Comparison of ENCODE assay signal across 26 cellular contexts in the genomic region with DNA sequence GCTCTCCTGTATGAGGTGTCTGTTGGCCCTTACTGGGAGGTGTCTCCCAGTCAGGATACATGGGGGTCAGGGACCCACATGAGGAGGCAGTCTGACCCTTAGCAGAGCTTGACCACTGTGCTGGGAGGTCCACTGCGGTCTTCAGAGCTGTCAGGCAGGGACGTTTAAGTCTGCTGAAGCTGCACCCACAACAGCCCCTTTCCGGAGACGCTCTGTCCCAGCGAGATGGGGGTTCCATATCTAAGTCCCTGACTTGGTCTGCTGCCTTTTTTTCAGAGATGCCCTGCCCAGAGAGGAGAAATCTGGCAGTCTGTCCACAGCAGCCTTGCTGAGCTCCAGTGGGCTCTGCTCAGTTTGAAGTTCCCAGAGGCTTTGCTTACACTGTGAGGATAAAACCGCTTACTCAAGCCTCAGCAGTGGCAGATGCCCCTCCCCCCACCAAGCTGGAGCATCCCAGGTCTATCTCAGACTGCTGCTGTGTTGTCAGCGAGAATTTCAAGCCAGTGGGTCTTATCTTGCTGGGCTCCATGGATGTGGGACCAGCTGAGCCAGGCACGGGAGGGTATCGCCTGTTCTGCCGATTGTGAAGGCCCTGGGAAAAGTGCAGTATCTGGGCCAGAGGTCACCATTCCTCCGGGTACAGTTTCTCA. TPM values are rescaled to one million over a fixed set of nuclear protein-coding genes. Genes with fewer than 3 reads are reported as not detected.
A peak's percentile ranks its signal among the peaks of the same experiment; 100 is the strongest.
DNase-seq lines count a peak whose midpoint lies in the region; ATAC-seq lines count a peak whose summit lies in the region.
"Had no signal": no experiment of that assay in that cellular context is flagged by ENCODE, and none has a peak within 500 bp of the region (broad histone marks: within the 10 kb centered on the region; RNA-seq: fewer than 3 reads in every experiment).

No MANE protein-coding gene starts in this region.

- no peak overlapping the region for H3K23ac ChIP-seq in neuronal stem cell (ENCODE audit: low read depth, low read length, poor library complexity)

- no peak overlapping the region for H2AK5ac ChIP-seq in neuronal stem cell (ENCODE audit: low read depth, low read length)

- peaks cover 0 to 8% of the 10 kb centered on the region in 2 donors for H3K4me1 ChIP-seq in neuronal stem cell (ENCODE audit: control insufficient read depth in 2 of 2, insufficient read depth in 1 of 2, low read depth in 1 of 2, low read length in 2 of 2)
- H3K4me1 ChIP-seq: Caco-2 had no signal

- H4K8ac ChIP-seq in neuronal stem cell (ENCODE audit: low read depth, low read length), result no peak overlapping the region

- H3K4ac ChIP-seq in neuronal stem cell (ENCODE audit: low read length), result no peak overlapping the region

- peak overlapping the region; percentile 16 for H2AFZ ChIP-seq in neuronal stem cell (ENCODE audit: low read length)

- H3K27ac ChIP-seq in neuronal stem cell (replicated peaks; ENCODE audit: low read length), result no peak overlapping the region
- H3K27ac ChIP-seq: 22Rv1, C4-2B, KMS-11 had no signal

- H3K9ac ChIP-seq in neuronal stem cell (ENCODE audit: low read depth, low read length, poor library complexity), result no peak overlapping the region
- H3K9ac ChIP-seq: KMS-11, SK-N-SH had no signal

- no peak overlapping the region for H3K4me2 ChIP-seq in neuronal stem cell (ENCODE audit: insufficient read depth, low read length, poor library complexity, severe bottlenecking)
- H3K4me2 ChIP-seq: KMS-11, SK-N-SH had no signal

- H2BK12ac ChIP-seq in neuronal stem cell (ENCODE audit: low read length), result no peak overlapping the region

- no peak overlapping the region for H3K4me3 Mint-ChIP-seq in activated T-helper 2 cell treated with anti-CD3 and anti-CD28 coated beads, Interferon-gamma antibody, Interleukin-2, Interleukin-4, amounts not matched to agents 10 μg/mL and 5 μg/mL and 100 μg/mL, durations not matched to agents 14 hours and 24 hours and 36 hours (ENCODE audit: low read depth)
- H3K4me3 Mint-ChIP-seq: B cell; CD8-positive, alpha-beta T cell; IgD-negative memory B cell had no signal

- DNase-seq in NCI-H2227 (lab: John Stamatoyannopoulos, UW; ENCODE audit: unreplicated experiment) (peak; percentile 2), NCI-H2227 treated with DMSO at 0.1 percent for 48 hours (lab: John Stamatoyannopoulos, UW) (no peak), ecto neural progenitor cell (ENCODE audit: low spot score) (peak; percentile 58), islet precursor cell (peak; percentile 53), neuronal stem cell (ENCODE audit: low spot score) (peak; percentile 15), left lobe of liver (ENCODE audit: low spot score) (no peak), hepatic stellate cell (ENCODE audit: low spot score) (no peak)
- DNase-seq in activated T-helper 2 cell treated with anti-CD3 and anti-CD28 coated beads, Interferon-gamma antibody, Interleukin-2, Interleukin-4, amounts not matched to agents 10 μg/mL and 5 μg/mL and 100 μg/mL, durations not matched to agents 14 hours and 24 hours and 36 hours (ENCODE audit: low spot score), result no peak
- DNase-seq: Caco-2; CD8-positive, alpha-beta T cell; DMS 273 treated with DMSO at 0.1 percent for 48 hours; DMS79; EL; GF-D8; H7; MM.1S; NCI-H2029; NCI-H345; NCI-H510A treated with DMSO at 0.1 percent for 48 hours; SIG-M5; SK-N-SH had no signal

- H3K79me1 ChIP-seq in neuronal stem cell (ENCODE audit: low read depth, low read length), result no peaks in the 10 kb centered on the region

- no peak overlapping the region for H3K14ac ChIP-seq in neuronal stem cell (ENCODE audit: low read length)

- no CpG with 5 or more reads among the region's 11 CpGs for WGBS in neuronal stem cell (ENCODE audit: extremely low coverage in 2 of 2, insufficient read length in 2 of 2, insufficient replicate concordance in 1 of 2), 2 donors

- H2BK120ac ChIP-seq in neuronal stem cell (ENCODE audit: low read depth, low read length), result no peak overlapping the region

- intact Hi-C loops in activated T-helper 2 cell treated with anti-CD3 and anti-CD28 coated beads, Interferon-gamma antibody, Interleukin-2, Interleukin-4, amounts not matched to agents 10 μg/mL and 5 μg/mL and 100 μg/mL, durations not matched to agents 14 hours and 24 hours and 36 hours (cut with micrococcal nuclease), result no loop called here

- no peaks in the 10 kb centered on the region for H3K36me3 ChIP-seq in neuronal stem cell (replicated peaks in 1 of 2; ENCODE audit: control insufficient read depth in 2 of 2, insufficient read depth in 2 of 2, low read length in 2 of 2)

- no peak overlapping the region for H4K91ac ChIP-seq in neuronal stem cell (ENCODE audit: low read depth, low read length, poor library complexity)

- H3K9me3 Mint-ChIP-seq in activated T-helper 2 cell treated with anti-CD3 and anti-CD28 coated beads, Interferon-gamma antibody, Interleukin-2, Interleukin-4, amounts not matched to agents 10 μg/mL and 5 μg/mL and 100 μg/mL, durations not matched to agents 14 hours and 24 hours and 36 hours, result no peaks in the 10 kb centered on the region
- H3K9me3 Mint-ChIP-seq: CD8-positive, alpha-beta T cell had no signal

- H2BK5ac ChIP-seq in neuronal stem cell (ENCODE audit: low read length), result no peak overlapping the region

- H3K4me1 Mint-ChIP-seq in activated T-helper 2 cell treated with anti-CD3 and anti-CD28 coated beads, Interferon-gamma antibody, Interleukin-2, Interleukin-4, amounts not matched to agents 10 μg/mL and 5 μg/mL and 100 μg/mL, durations not matched to agents 14 hours and 24 hours and 36 hours (ENCODE audit: low read depth), result peaks cover 13% of the 10 kb centered on the region

- H3K36me3 Mint-ChIP-seq in activated T-helper 2 cell treated with anti-CD3 and anti-CD28 coated beads, Interferon-gamma antibody, Interleukin-2, Interleukin-4, amounts not matched to agents 10 μg/mL and 5 μg/mL and 100 μg/mL, durations not matched to agents 14 hours and 24 hours and 36 hours (ENCODE audit: low read depth), result no peaks in the 10 kb centered on the region
- H3K36me3 Mint-ChIP-seq: CD8-positive, alpha-beta T cell; IgD-negative memory B cell had no signal

- no peak overlapping the region for H2BK15ac ChIP-seq in neuronal stem cell (ENCODE audit: low read length)

- H3K27ac Mint-ChIP-seq in activated T-helper 2 cell treated with anti-CD3 and anti-CD28 coated beads, Interferon-gamma antibody, Interleukin-2, Interleukin-4, amounts not matched to agents 10 μg/mL and 5 μg/mL and 100 μg/mL, durations not matched to agents 14 hours and 24 hours and 36 hours, result no peak overlapping the region
- H3K27ac Mint-ChIP-seq: B cell; CD8-positive, alpha-beta T cell; IgD-negative memory B cell had no signal

- H3K9me3 ChIP-seq in neuronal stem cell (replicated peaks in 1 of 2; ENCODE audit: control insufficient read depth in 2 of 2, insufficient read depth in 1 of 2, low read depth in 1 of 2, low read length in 2 of 2), result no peaks in the 10 kb centered on the region
- H3K9me3 ChIP-seq: Caco-2, SK-N-SH had no signal

- no peak overlapping the region for H3K4me3 ChIP-seq in neuronal stem cell (ENCODE audit: low read length in 2 of 2)

- peaks cover 4% of the 10 kb centered on the region for H3K27me3 Mint-ChIP-seq in activated T-helper 2 cell treated with anti-CD3 and anti-CD28 coated beads, Interferon-gamma antibody, Interleukin-2, Interleukin-4, amounts not matched to agents 10 μg/mL and 5 μg/mL and 100 μg/mL, durations not matched to agents 14 hours and 24 hours and 36 hours (ENCODE audit: low read depth)

- H3K18ac ChIP-seq in neuronal stem cell (ENCODE audit: low read length), result peak overlapping the region; percentile 49

- ATAC-seq in left lobe of liver, result no peak
- ATAC-seq: CD8-positive, alpha-beta T cell had no signal

- H3K27me3 ChIP-seq in neuronal stem cell (ENCODE audit: control insufficient read depth in 3 of 3, insufficient read depth in 3 of 3, low read depth in 1 of 3, low read length in 3 of 3), result no peaks in the 10 kb centered on the region

RNA-seq across cellular contexts. Expression of a gene that starts 36.4 kb away (rescaled TPM):
- 5.8 TPM for polyA plus RNA-seq in neuronal stem cell (2013, experiment 1 of 2)
- 6.2 TPM for polyA plus RNA-seq in neuronal stem cell (2013, experiment 2 of 2)
- total RNA-seq in left lobe of liver, result 27.7 TPM
- 40.5 and 42.5 TPM in 2 replicates for total RNA-seq in activated T-helper 2 cell treated with anti-CD3 and anti-CD28 coated beads, Interferon-gamma antibody, Interleukin-2, Interleukin-4, amounts not matched to agents 10 μg/mL and 5 μg/mL and 100 μg/mL, durations not matched to agents 14 hours and 24 hours and 36 hours

Comparison
In these comparisons a context has a peak if more than half of its experiments do, and no peak if none do; other contexts are left out.
1. DNase-seq: peak in NCI-H2227 (single experiment), ecto neural progenitor cell (single experiment), islet precursor cell (single experiment) and neuronal stem cell (single experiment); none in NCI-H2227 treated with DMSO at 0.1 percent for 48 hours (single experiment), left lobe of liver (single experiment), hepatic stellate cell (single experiment) and activated T-helper 2 cell treated with anti-CD3 and anti-CD28 coated beads, Interferon-gamma antibody, Interleukin-2, Interleukin-4, amounts not matched to agents 10 μg/mL and 5 μg/mL and 100 μg/mL, durations not matched to agents 14 hours and 24 hours and 36 hours (single experiment).